ENCODE assay signal across 8 cellular contexts in the genomic region with DNA sequence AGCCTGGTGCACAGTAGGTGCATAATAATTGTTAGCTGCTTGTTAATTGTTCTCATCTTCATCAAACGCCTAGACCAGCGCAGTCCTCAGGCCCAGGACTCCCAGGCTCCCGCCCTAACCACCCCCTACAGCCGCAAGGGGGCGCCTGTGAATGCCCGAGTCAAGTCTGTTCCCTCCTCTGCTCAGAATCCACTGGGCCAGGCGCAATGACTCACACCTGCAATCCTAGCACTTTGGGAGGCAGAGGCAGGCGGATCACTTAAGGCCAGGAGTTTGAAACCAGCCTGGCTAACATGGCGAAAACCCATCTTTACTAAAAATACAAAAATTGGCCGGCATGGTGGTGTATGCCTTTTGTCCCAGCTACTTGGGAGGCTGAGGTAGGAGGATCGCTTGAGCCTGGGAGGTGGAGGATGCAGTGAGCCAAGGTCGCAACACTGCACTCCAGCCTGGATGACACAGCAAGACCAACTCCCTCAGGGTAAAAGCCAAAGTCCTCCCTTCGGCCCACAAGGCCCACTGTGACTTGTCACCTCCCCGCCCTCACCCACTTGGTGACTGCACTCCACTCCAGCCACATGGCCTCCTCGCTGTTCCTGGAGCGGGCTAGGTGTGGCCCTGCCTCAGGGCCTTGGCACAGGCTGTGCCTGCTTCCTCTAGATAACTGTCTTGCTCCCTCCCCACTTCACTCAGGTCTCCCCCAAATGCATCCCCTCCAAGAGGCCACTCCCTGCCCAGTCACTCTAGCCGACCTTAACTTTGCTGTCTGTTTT. TPM values are rescaled to one million over a fixed set of nuclear protein-coding genes. Genes with fewer than 3 reads are reported as not detected.
DNase-seq lines count a peak whose midpoint lies in the region; ATAC-seq, FAIRE-seq and TF ChIP-seq lines count a peak whose summit lies in the region.

No MANE protein-coding gene starts in this region.

- H3K18ac ChIP-seq in neuronal stem cell (ENCODE audit: low read length) = no peak overlapping the region

- CTCF ChIA-PET in A549 (lab: Yijun Ruan, JAX) = interaction anchor here (0.6 to 4.3 kb wide), 8 partner anchors 10 to 449 kb away, joined by 4 to 26 read pairs (median 4); no protein-coding TSS in a partner anchor

- H3K36me3 ChIP-seq in OCI-LY3 (replicated peaks; ENCODE audit: low read depth, low read length) (peaks cover 8% of the 10 kb centered on the region), esophagus squamous epithelium (peaks cover 0 to 66% (median 8%) of the 10 kb centered on the region in 3 donors), neuronal stem cell (replicated peaks in 1 of 2; ENCODE audit: control insufficient read depth in 2 of 2, insufficient read depth in 2 of 2, low read length in 2 of 2) (peaks cover 22 to 36% of the 10 kb centered on the region in 2 donors), thoracic aorta (peaks cover 21% of the 10 kb centered on the region)

- H4K8ac ChIP-seq in neuronal stem cell (ENCODE audit: low read depth, low read length) = no peak overlapping the region

- no peak overlapping the region for H3K23ac ChIP-seq in neuronal stem cell (ENCODE audit: low read depth, low read length, poor library complexity)

- DNase-seq in A549 (ENCODE audit: low read depth in 1 of 2, low spot score in 1 of 2) (peak; percentile 55 to 84), GM19239 (ENCODE audit: insufficient read length, low spot score) (no peak), activated T-cell treated with anti-CD3 and anti-CD28 coated beads for 1 hour (ENCODE audit: low read depth) (peak; percentile 60), esophagus squamous epithelium (lab: John Stamatoyannopoulos, UW) (no peak), neuronal stem cell (ENCODE audit: low spot score) (peak; percentile 56), thoracic aorta (ENCODE audit: low spot score) (peak; percentile 27)

- H3K9me3 ChIP-seq in A549 (no peaks in the 10 kb centered on the region), OCI-LY3 (ENCODE audit: insufficient read depth, low read length) (no peaks in the 10 kb centered on the region), esophagus squamous epithelium (no peaks in the 10 kb centered on the region), neuronal stem cell (replicated peaks in 1 of 2; ENCODE audit: control insufficient read depth in 2 of 2, insufficient read depth in 1 of 2, low read depth in 1 of 2, low read length in 2 of 2) (no peaks in the 10 kb centered on the region), thoracic aorta (no peaks in the 10 kb centered on the region)

- ATAC-seq in A549 (peak; percentile 91 to 98), thoracic aorta (ENCODE audit: insufficient number of reproducible peaks, low FRiP score, low read depth) (no peak), GM19351 (IDR thresholded peaks at IDR 0.05; ENCODE audit: unreplicated experiment) (no peak)

- no peak for TF ChIP-seq EP300 in A549 (IDR thresholded peaks at IDR 0.05)

- H4K91ac ChIP-seq in neuronal stem cell (ENCODE audit: low read depth, low read length, poor library complexity) = no peak overlapping the region

- no peak overlapping the region for H3K14ac ChIP-seq in neuronal stem cell (ENCODE audit: low read length)

- H3K4me2 ChIP-seq in A549 (no peak overlapping the region), OCI-LY3 (ENCODE audit: low read length) (no peak overlapping the region), neuronal stem cell (ENCODE audit: insufficient read depth, low read length, poor library complexity, severe bottlenecking) (no peak overlapping the region)

- H2BK15ac ChIP-seq in neuronal stem cell (ENCODE audit: low read length) = no peak overlapping the region

- TF ChIP-seq CTCF in A549 (IDR thresholded peaks at IDR 0.05) (peak; percentile 56), OCI-LY3 (IDR thresholded peaks at IDR 0.05; ENCODE audit: low read depth, low read length) (peak; percentile 79), esophagus squamous epithelium (IDR thresholded peaks at IDR 0.05) (peak; percentile 35 to 75 (median 54)), thoracic aorta (IDR thresholded peaks at IDR 0.05) (peak; percentile 65)

- H2AK5ac ChIP-seq in neuronal stem cell (ENCODE audit: low read depth, low read length) = peak overlapping the region; percentile 61

- H3K9ac ChIP-seq in OCI-LY3 (ENCODE audit: low read length) (no peak overlapping the region), neuronal stem cell (ENCODE audit: low read depth, low read length, poor library complexity) (no peak overlapping the region)

- WGBS in A549 (ENCODE audit: missing lambda C conversion rate) = 65% methylated on average over 11 of the region's 17 CpGs
- 73 to 91% methylated on average over 8 to 9 of the region's 17 CpGs for WGBS in esophagus squamous epithelium, 2 donors
- WGBS in neuronal stem cell (ENCODE audit: extremely low coverage in 2 of 2, insufficient read length in 2 of 2, insufficient replicate concordance in 1 of 2), 2 donors = no CpG with 5 or more reads among the region's 17 CpGs

- H3K4me1 ChIP-seq in A549 = peaks cover 4% of the 10 kb centered on the region
- no peaks in the 10 kb centered on the region for H3K4me1 ChIP-seq in OCI-LY3 (ENCODE audit: low read length)
- no peaks in the 10 kb centered on the region for H3K4me1 ChIP-seq in esophagus squamous epithelium
- H3K4me1 ChIP-seq in neuronal stem cell (ENCODE audit: control insufficient read depth in 2 of 2, insufficient read depth in 1 of 2, low read depth in 1 of 2, low read length in 2 of 2) = peaks cover 0 to 2% of the 10 kb centered on the region in 2 donors
- no peaks in the 10 kb centered on the region for H3K4me1 ChIP-seq in thoracic aorta (ENCODE audit: control insufficient read depth in 1 of 2, low read depth in 2 of 2)

- H4K20me1 ChIP-seq in OCI-LY3 (ENCODE audit: insufficient read depth, low read length) = 0 out of 2 replicates have a peak, but pooled peaks cover 4% of the 10 kb centered on the region

- H2BK12ac ChIP-seq in neuronal stem cell (ENCODE audit: low read length) = no peak overlapping the region

- intact Hi-C loops in esophagus squamous epithelium (cut with DNase I) = no loop called here

- POLR2A ChIA-PET in A549 (lab: Yijun Ruan, JAX) = no interaction called here

- H3K79me1 ChIP-seq in neuronal stem cell (ENCODE audit: low read depth, low read length) = no peaks in the 10 kb centered on the region

- H3K4me3 ChIP-seq in A549 (no peak overlapping the region), OCI-LY3 (ENCODE audit: low read length) (no peak overlapping the region), esophagus squamous epithelium (no peak overlapping the region), neuronal stem cell (ENCODE audit: low read length in 2 of 2) (peak overlapping the region in 1 of 2 donors; percentile 2), thoracic aorta (no peak overlapping the region)

- H3K27me3 ChIP-seq in OCI-LY3 (ENCODE audit: low read depth, low read length) (no peaks in the 10 kb centered on the region), esophagus squamous epithelium (no peaks in the 10 kb centered on the region), neuronal stem cell (ENCODE audit: control insufficient read depth in 3 of 3, insufficient read depth in 3 of 3, low read depth in 1 of 3, low read length in 3 of 3) (no peaks in the 10 kb centered on the region), thoracic aorta (replicated peaks; ENCODE audit: insufficient read depth) (no peaks in the 10 kb centered on the region)

- no peak for TF ChIP-seq POLR2A in A549 (IDR thresholded peaks at IDR 0.05; ENCODE audit: low read length)
- no peak for TF ChIP-seq POLR2A in esophagus squamous epithelium (IDR thresholded peaks at IDR 0.05)

- no peak overlapping the region for H2BK120ac ChIP-seq in neuronal stem cell (ENCODE audit: low read depth, low read length)

- H3K27ac ChIP-seq in A549 (peak overlapping the region in 1 of 2 experiments; percentile 58; a peak in 3 of 6 replicates), OCI-LY3 (ENCODE audit: low read length) (no peak overlapping the region), esophagus squamous epithelium (no peak overlapping the region), neuronal stem cell (replicated peaks; ENCODE audit: low read length) (no peak overlapping the region), thoracic aorta (no peak overlapping the region)

- FAIRE-seq in A549 (lab: Jason Lieb, UNC) = no peak
- FAIRE-seq in GM19239 (lab: Jason Lieb, UNC) = peak; percentile 18

- peak; percentile 50 to 56 for TF ChIP-seq RAD21 in A549 (conservative IDR thresholded peaks at IDR 0.05 in 1 of 2, IDR thresholded peaks at IDR 0.05 in 1 of 2)

- peak overlapping the region; percentile 5 for H2BK5ac ChIP-seq in neuronal stem cell (ENCODE audit: low read length)

- H3K79me2 ChIP-seq in OCI-LY3 (ENCODE audit: low read length) = no peaks in the 10 kb centered on the region

- H2AFZ ChIP-seq in OCI-LY3 (ENCODE audit: low read depth, low read length) (no peak overlapping the region), neuronal stem cell (ENCODE audit: low read length) (no peak overlapping the region)

- H3K4ac ChIP-seq in neuronal stem cell (ENCODE audit: low read length) = no peak overlapping the region

RNA-seq across cellular contexts. Expression of a gene that starts 9.1 kb away (rescaled TPM):
- polyA plus RNA-seq in A549 (2011; rRNA removed) (2.9 and 3.8 TPM in 2 replicates), A549 (2017; fragmentation: RNase III; extraction: RNeasy Plus Mini Kit Qiagen cat#74134 plus additional on column Dnase treatment) (2.9 to 4.2 TPM (median 3.8 TPM) in 3 replicates)
- polyA plus RNA-seq in A549 (2012; cell fraction: cytosol; rRNA removed) = 10.9 and 11.7 TPM in 2 replicates
- polyA plus RNA-seq in A549 (2012; cell fraction: nucleus; rRNA removed) = 14.0 and 16.5 TPM in 2 replicates
- 1.8 and 3.9 TPM in 2 replicates for polyA minus RNA-seq in A549 (2011; rRNA and poly(A)+ RNA removed)
- total RNA-seq in esophagus squamous epithelium (10 to 100 TPM in 1 of 4 donors, 1 to 10 TPM in 3; 3.6 to 10.2 (median 5.0) TPM), thoracic aorta (10 to 100 TPM in 1 of 2 donors, 1 to 10 TPM in 1; 5.4 to 25.0 TPM)
- 8.3 TPM for polyA plus RNA-seq in neuronal stem cell (2013, experiment 1 of 2)
- polyA plus RNA-seq in neuronal stem cell (2013, experiment 2 of 2) = 7.7 TPM

RNA-seq across cellular contexts. Expression of a gene that starts 15.7 kb away (rescaled TPM):
- polyA plus RNA-seq in A549 (2011; rRNA removed) = 0.03 TPM in 1 of 2 replicates, not detected in the other
- polyA plus RNA-seq in A549 (2012; cell fraction: cytosol; rRNA removed) = 0.01 TPM in 1 of 2 replicates, not detected in the other
- polyA plus RNA-seq in A549 (2012; cell fraction: nucleus; rRNA removed) = 0.07 and 0.10 TPM in 2 replicates
- 0.01 to 0.03 TPM in 2 of 3 replicates, not detected in the other for polyA plus RNA-seq in A549 (2017; fragmentation: RNase III; extraction: RNeasy Plus Mini Kit Qiagen cat#74134 plus additional on column Dnase treatment)
- 0.58 TPM in 1 of 2 replicates, not detected in the other for polyA minus RNA-seq in A549 (2011; rRNA and poly(A)+ RNA removed)
- total RNA-seq in esophagus squamous epithelium = not detected
- polyA plus RNA-seq in neuronal stem cell (2013, experiment 1 of 2) = 0.98 TPM
- 0.86 TPM for polyA plus RNA-seq in neuronal stem cell (2013, experiment 2 of 2)
- total RNA-seq in thoracic aorta = not detected

RNA-seq across cellular contexts. Expression of a gene that starts 32.4 kb away (rescaled TPM):
- polyA plus RNA-seq in A549 (2011; rRNA removed) (29.7 and 36.6 TPM in 2 replicates), A549 (2017; fragmentation: RNase III; extraction: RNeasy Plus Mini Kit Qiagen cat#74134 plus additional on column Dnase treatment) (23.0 to 24.4 TPM (median 23.8 TPM) in 3 replicates)
- polyA plus RNA-seq in A549 (2012; cell fraction: cytosol; rRNA removed) = 55.0 and 59.8 TPM in 2 replicates
- polyA plus RNA-seq in A549 (2012; cell fraction: nucleus; rRNA removed) = 89.9 and 93.9 TPM in 2 replicates
- polyA minus RNA-seq in A549 (2011; rRNA and poly(A)+ RNA removed) = 63.2 and 68.7 TPM in 2 replicates
- total RNA-seq in esophagus squamous epithelium (10 to 100 TPM; 41.4 to 47.1 (median 43.1) TPM), thoracic aorta (10 to 100 TPM; 40.4 to 44.1 TPM)
- polyA plus RNA-seq in neuronal stem cell (2013, experiment 1 of 2) = 30.6 TPM
- polyA plus RNA-seq in neuronal stem cell (2013, experiment 2 of 2) = 28.7 TPM

RNA-seq across cellular contexts. Expression of a gene that starts 42.1 kb away (rescaled TPM):
- polyA plus RNA-seq in A549 (2011; rRNA removed) (0.62 and 0.89 TPM in 2 replicates), A549 (2017; fragmentation: RNase III; extraction: RNeasy Plus Mini Kit Qiagen cat#74134 plus additional on column Dnase treatment) (0.96 to 1.0 TPM (median 1.00 TPM) in 3 replicates)
- 1.2 and 1.5 TPM in 2 replicates for polyA plus RNA-seq in A549 (2012; cell fraction: cytosol; rRNA removed)
- 1.4 and 1.6 TPM in 2 replicates for polyA plus RNA-seq in A549 (2012; cell fraction: nucleus; rRNA removed)
- 0.33 and 0.68 TPM in 2 replicates for polyA minus RNA-seq in A549 (2011; rRNA and poly(A)+ RNA removed)
- total RNA-seq in esophagus squamous epithelium (100 to 1,000 TPM in 1 of 4 donors, 10 to 100 TPM in 3; 20.4 to 437 (median 45.0) TPM), thoracic aorta (1,000 to 10,000 TPM in 1 of 2 donors, 100 to 1,000 TPM in 1; 703 to 1,224 TPM)
- 24.1 TPM for polyA plus RNA-seq in neuronal stem cell (2013, experiment 1 of 2)
- polyA plus RNA-seq in neuronal stem cell (2013, experiment 2 of 2) = 22.1 TPM

Comparison
In these comparisons a context has a peak if more than half of its experiments do, and no peak if none do; other contexts are left out.
1. ATAC-seq: peak in A549 (2 of 2); none in thoracic aorta (single experiment) and GM19351 (single experiment).
2. DNase-seq: peak in A549 (2 of 2), activated T-cell treated with anti-CD3 and anti-CD28 coated beads for 1 hour (single experiment), neuronal stem cell (single experiment) and thoracic aorta (single experiment); none in GM19239 (single experiment) and esophagus squamous epithelium (single experiment).
3. Peak in every context shown above with its lines, with median percentiles within 50 percentile points of each other: CTCF ChIP-seq.